In the genomic region with DNA sequence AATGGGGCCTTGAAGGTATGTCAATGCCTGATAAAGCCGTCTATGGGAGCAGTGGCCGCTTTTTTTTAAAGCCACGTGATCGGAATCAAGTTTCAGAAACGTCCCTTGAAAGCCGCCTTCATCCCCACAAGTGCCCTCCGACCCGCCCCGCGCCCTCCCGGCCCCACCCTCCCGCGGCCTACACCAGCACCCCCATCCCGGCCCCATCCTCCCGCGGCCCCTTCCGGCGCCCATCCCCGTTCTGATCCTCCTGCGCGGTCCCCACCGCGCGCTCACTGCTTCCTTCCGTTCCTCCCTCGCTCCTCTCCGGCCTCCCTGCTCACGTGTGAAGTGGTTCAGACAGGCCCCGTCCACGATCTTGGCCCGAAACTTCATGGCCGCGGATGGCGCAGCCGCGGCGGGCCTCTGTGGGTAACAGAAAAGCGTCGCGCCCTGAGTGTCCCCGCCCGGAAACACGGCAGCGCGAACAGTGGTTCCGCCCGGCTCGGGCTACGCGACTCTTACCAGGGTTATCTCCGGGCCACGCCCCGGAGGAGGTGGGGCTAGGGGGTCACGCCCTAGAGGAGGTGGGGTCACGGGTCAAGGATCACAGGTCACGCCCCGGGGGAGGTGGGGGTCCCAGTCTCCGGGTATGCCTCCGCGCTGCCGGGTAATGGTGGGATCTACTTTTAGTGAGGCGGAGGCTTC, we compare ENCODE assay signal across 1 cellular context.
TF ChIP-seq lines count a peak whose summit lies in the region.

HUS1 (minus strand) TSS at position 471 of the 687 bp plus-strand sequence; CDS start at position 375, 96 bp downstream.

TF ChIP-seq in HepG2, 621 proteins besides CTCF, POLR2A, EP300 and RAD21 (continued from another document and continues in another):
- TF ChIP-seq BCL3 (CRISPR knock-in tag; IDR thresholded peaks at IDR 0.05) (peak; percentile 80; the same call in 1 of the 2 replicates), SNAPC4 (CRISPR knock-in tag; IDR thresholded peaks at IDR 0.05) (no peak), NFATC3 (CRISPR knock-in tag; IDR thresholded peaks at IDR 0.05) (no peak), ZNF891 (CRISPR knock-in tag; IDR thresholded peaks at IDR 0.05) (peak; percentile 76; the same call in 1 of the 2 replicates), YY1 (IDR thresholded peaks at IDR 0.05; ENCODE audit: insufficient read depth, insufficient replicate concordance, low read depth, low read length) (peak; percentile 90), ZNF451 (CRISPR knock-in tag; IDR thresholded peaks at IDR 0.05) (no peak), TERF1 (CRISPR knock-in tag; IDR thresholded peaks at IDR 0.05) (no peak), HES4 (CRISPR knock-in tag; IDR thresholded peaks at IDR 0.05; ENCODE audit: borderline replicate concordance) (peak; percentile 94), IRF2 (CRISPR knock-in tag; IDR thresholded peaks at IDR 0.05) (peak; percentile 68; the same call in 1 of the 2 replicates), ETV5 (CRISPR knock-in tag; IDR thresholded peaks at IDR 0.05; ENCODE audit: borderline replicate concordance) (peak; percentile 82; the same call in 1 of the 2 replicates), SMC3 (IDR thresholded peaks at IDR 0.05; ENCODE audit: low read length) (no peak), HMGA1 (CRISPR knock-in tag; conservative IDR thresholded peaks at IDR 0.05) (no peak), EEA1 (CRISPR knock-in tag; IDR thresholded peaks at IDR 0.05; ENCODE audit: borderline replicate concordance) (peak; percentile 72; the same call in 1 of the 2 replicates), ZBTB21 (CRISPR knock-in tag; IDR thresholded peaks at IDR 0.05) (peak; percentile 23; the same call in 1 of the 2 replicates), ZNF646 (CRISPR knock-in tag; IDR thresholded peaks at IDR 0.05) (no peak), HIVEP1 (CRISPR knock-in tag; IDR thresholded peaks at IDR 0.05) (peak; percentile 90), ZNF747 (CRISPR knock-in tag; IDR thresholded peaks at IDR 0.05; ENCODE audit: borderline replicate concordance) (peak; percentile 87; the same call in 1 of the 2 replicates), ZNF276 (CRISPR knock-in tag; IDR thresholded peaks at IDR 0.05; ENCODE audit: low read depth) (peak; percentile 76), ZNF143 (CRISPR knock-in tag; IDR thresholded peaks at IDR 0.05) (peak; percentile 57; the same call in 1 of the 2 replicates), ZNF101 (CRISPR knock-in tag; IDR thresholded peaks at IDR 0.05; ENCODE audit: borderline replicate concordance, low read depth) (no peak), ZBTB20 (CRISPR knock-in tag; IDR thresholded peaks at IDR 0.05; ENCODE audit: borderline replicate concordance, low read depth) (peak; percentile 77; the same call in 1 of the 2 replicates), BRF2 (CRISPR knock-in tag; IDR thresholded peaks at IDR 0.05) (peak; percentile 55; the same call in 1 of the 2 replicates), RFXANK (CRISPR knock-in tag; IDR thresholded peaks at IDR 0.05) (no peak), ELF3 (CRISPR knock-in tag; IDR thresholded peaks at IDR 0.05) (peak; percentile 71), ATF6 (CRISPR knock-in tag; conservative IDR thresholded peaks at IDR 0.05) (peak; percentile 58), PHB2 (IDR thresholded peaks at IDR 0.05; ENCODE audit: partially characterized antibody) (no peak), ZFP90 (CRISPR knock-in tag; IDR thresholded peaks at IDR 0.05; ENCODE audit: borderline replicate concordance) (peak; percentile 91), ZSCAN21 (CRISPR knock-in tag; IDR thresholded peaks at IDR 0.05; ENCODE audit: borderline replicate concordance) (peak; percentile 70; the same call in 1 of the 2 replicates), ZMYM2 (CRISPR knock-in tag; IDR thresholded peaks at IDR 0.05) (no peak), ZNF746 (CRISPR knock-in tag; IDR thresholded peaks at IDR 0.05) (peak; percentile 65; the same call in 1 of the 2 replicates), ZBTB25 (CRISPR knock-in tag; IDR thresholded peaks at IDR 0.05) (peak; percentile 86; the same call in 1 of the 2 replicates), ZNF788 (CRISPR knock-in tag; IDR thresholded peaks at IDR 0.05; ENCODE audit: borderline replicate concordance) (peak; percentile 69; the same call in 1 of the 2 replicates), ATRX (CRISPR knock-in tag; IDR thresholded peaks at IDR 0.05; ENCODE audit: borderline replicate concordance) (no peak), SMAD3 (CRISPR knock-in tag; IDR thresholded peaks at IDR 0.05) (peak; percentile 92), ZNF430 (CRISPR knock-in tag; IDR thresholded peaks at IDR 0.05) (peak; percentile 89)
